ENCODE assay signal across 17 cellular contexts in genomic region chr1:230843503-230844309, GRCh38.
"Had no signal": no experiment of that assay in that cellular context is flagged by ENCODE, and none has a peak within 500 bp of the region (broad histone marks: within the 10 kb centered on the region; RNA-seq: fewer than 3 reads in every experiment).

No MANE protein-coding gene starts in this region.

- H3K4me1 ChIP-seq: parathyroid adenoma had no signal

- H3K27ac ChIP-seq: parathyroid adenoma, stomach, suprapubic skin had no signal

- ATAC-seq: activated CD8-positive, alpha-beta memory T cell treated with anti-CD3 and anti-CD28 coated beads, Interleukin-2, amount 10 ng/mL, durations not matched to agents 7 days and 5 days; activated CD8-positive, alpha-beta T cell treated with anti-CD3 and anti-CD28 coated beads, Interleukin-2, amount 10 ng/mL, durations not matched to agents 7 days and 5 days; activated naive CD4-positive, alpha-beta T cell treated with anti-CD3 and anti-CD28 coated beads, Interleukin-2, amount 50 U/mL, for 72 hours; stimulated activated naive B cell treated with anti-CD40 and anti-IgM and Interleukin-4, amounts not matched to agents 10 μg/mL and 1 μg/mL and 100 μg/mL, for 72 hours had no signal

- H3K79me2 ChIP-seq: parathyroid adenoma had no signal

- H3K27me3 ChIP-seq: stomach, suprapubic skin, tibial nerve had no signal

- H3K9me3 ChIP-seq: stomach, suprapubic skin, tibial nerve had no signal

- H3K4me3 ChIP-seq: stomach, suprapubic skin, tibial nerve had no signal

- DNase-seq: activated B cell treated with CpG ODN at 0.5 μM for 24 hours; activated CD8-positive, alpha-beta memory T cell treated with anti-CD3 and anti-CD28 coated beads, Interleukin-2, amount 10 ng/mL, durations not matched to agents 7 days and 5 days; activated CD8-positive, alpha-beta T cell treated with anti-CD3 and anti-CD28 coated beads, Interleukin-2, amount 10 ng/mL, durations not matched to agents 7 days and 5 days; activated naive CD4-positive, alpha-beta T cell; activated T-cell treated with anti-CD3 and anti-CD28 coated beads, Interleukin-2, amount 50 U/mL, for 48 hours; cortex of kidney; foreskin fibroblast; mammary epithelial cell; stimulated activated CD4-positive, alpha-beta T cell treated with anti-CD3 and anti-CD28 coated beads, Interleukin-15, amount 100 ng/mL, for 24 hours; stimulated activated CD4-positive, alpha-beta T cell treated with anti-CD3 and anti-CD28 coated beads, Interleukin-2, amount 100 ng/mL, for 24 hours; stimulated activated naive B cell treated with anti-CD40 and anti-IgM and Interleukin-4, amounts not matched to agents 10 μg/mL and 1 μg/mL and 100 μg/mL, for 72 hours; stomach; T-helper 1 cell had no signal

- H2AFZ ChIP-seq: parathyroid adenoma had no signal
